18 cellular contexts compared by ENCODE assay signal in genomic region chr14:103508521-103508920, GRCh38. TPM values are rescaled to one million over a fixed set of nuclear protein-coding genes. Genes with fewer than 3 reads are reported as not detected.
A peak's percentile ranks its signal among the peaks of the same experiment; 100 is the strongest.
DNase-seq lines count a peak whose midpoint lies in the region; ATAC-seq and TF ChIP-seq lines count a peak whose summit lies in the region.
"Had no signal": no experiment of that assay in that cellular context is flagged by ENCODE, and none has a peak within 500 bp of the region (broad histone marks: within the 10 kb centered on the region; RNA-seq: fewer than 3 reads in every experiment).

No MANE protein-coding gene starts in this region.

- peaks cover 6% of the 10 kb centered on the region for H3K4me1 Mint-ChIP-seq in T-helper 17 cell
- H3K4me1 Mint-ChIP-seq: GM23338 had no signal

- intact Hi-C loops in left ventricle myocardium inferior (cut with micrococcal nuclease): no loop called here
- intact Hi-C loops in heart right ventricle (cut with DNase I): no loop called here
- intact Hi-C loops in testis (cut with DNase I; ENCODE audit: low total_unique reads): loop anchor here (10.0 kb wide), 1 partner anchor 46 kb away; no protein-coding TSS in a partner anchor

- 84 to 89% methylated on average over 9 of the region's 9 CpGs for WGBS in heart right ventricle, 2 donors
- WGBS in testis, 2 donors: 69 to 74% methylated on average over 9 of the region's 9 CpGs

- peak overlapping the region; percentile 18 for H3K27ac ChIP-seq in left ventricle myocardium inferior (replicated peaks)
- no peak overlapping the region for H3K27ac ChIP-seq in heart right ventricle
- peak overlapping the region; percentile 52 for H3K27ac ChIP-seq in layer of hippocampus (ENCODE audit: low read depth, low read length)
- H3K27ac ChIP-seq in testis: peak overlapping the region; percentile 54 to 74
- no peak overlapping the region for H3K27ac ChIP-seq in foreskin keratinocyte
- H3K27ac ChIP-seq: A549, HL-60 had no signal

- H3K4me1 ChIP-seq in left ventricle myocardium inferior: peaks cover 24% of the 10 kb centered on the region
- peaks cover 3 to 22% (median 12%) of the 10 kb centered on the region in 9 donors for H3K4me1 ChIP-seq in heart right ventricle
- peaks cover 38% of the 10 kb centered on the region for H3K4me1 ChIP-seq in testis
- peaks cover 8% of the 10 kb centered on the region for H3K4me1 ChIP-seq in foreskin keratinocyte
- H3K4me1 ChIP-seq: A549 had no signal

- H3K4me3 ChIP-seq in left ventricle myocardium inferior (no peak overlapping the region), heart right ventricle (no peak overlapping the region), testis (no peak overlapping the region)
- H3K4me3 ChIP-seq: A549, GM23338 had no signal

- H3K27ac Mint-ChIP-seq in T-helper 17 cell: peak overlapping the region; percentile 39
- H3K27ac Mint-ChIP-seq: GM23338 had no signal

- no peak for ATAC-seq in heart right ventricle
- no peak for ATAC-seq in T-helper 17 cell
- no peak for ATAC-seq in foreskin keratinocyte
- ATAC-seq: A549, GM23338, PC-3 had no signal

- TF ChIP-seq POLR2A in testis (IDR thresholded peaks at IDR 0.05): no peak

- peaks cover 5% of the 10 kb centered on the region for H3K36me3 Mint-ChIP-seq in T-helper 17 cell (ENCODE audit: low read depth)

- DNase-seq in left ventricle myocardium inferior (no peak), heart right ventricle (no peak), T-helper 17 cell (no peak), testis (no peak), foreskin keratinocyte (no peak), NOMO-1 (lab: John Stamatoyannopoulos, UW; ENCODE audit: unreplicated experiment in 2 of 2) (no peak), T-helper 9 cell (no peak)
- DNase-seq: CD4-positive, CD25-positive, alpha-beta regulatory T cell; DMS79; KG1; NCI-H1092 treated with DMSO at 0.1 percent for 48 hours; NCI-H1694; NCI-H69; PC-3 had no signal

- TF ChIP-seq CTCF in left ventricle myocardium inferior (IDR thresholded peaks at IDR 0.05; ENCODE audit: borderline replicate concordance) (no peak), heart right ventricle (IDR thresholded peaks at IDR 0.05) (no peak), testis (IDR thresholded peaks at IDR 0.05) (no peak), foreskin keratinocyte (conservative IDR thresholded peaks at IDR 0.05) (no peak)

- no peaks in the 10 kb centered on the region for H3K27me3 Mint-ChIP-seq in T-helper 17 cell
- H3K27me3 Mint-ChIP-seq: CD4-positive, CD25-positive, alpha-beta regulatory T cell had no signal

- H3K9me3 ChIP-seq in left ventricle myocardium inferior (replicated peaks) (no peaks in the 10 kb centered on the region), heart right ventricle (no peaks in the 10 kb centered on the region), T-helper 17 cell (ENCODE audit: control insufficient read depth, low read length, poor library complexity, severe bottlenecking) (no peaks in the 10 kb centered on the region), testis (no peaks in the 10 kb centered on the region)
- H3K9me3 ChIP-seq: A549 had no signal

- peaks cover 66% of the 10 kb centered on the region for H3K36me3 ChIP-seq in left ventricle myocardium inferior
- H3K36me3 ChIP-seq in heart right ventricle: peaks cover 0 to 84% (median 16%) of the 10 kb centered on the region in 9 donors
- H3K36me3 ChIP-seq in testis (ENCODE audit: low read depth, missing control alignments): no peaks in the 10 kb centered on the region

- no peaks in the 10 kb centered on the region for H3K27me3 ChIP-seq in left ventricle myocardium inferior (ENCODE audit: low read depth)
- H3K27me3 ChIP-seq in heart right ventricle: no peaks in the 10 kb centered on the region
- no peaks in the 10 kb centered on the region for H3K27me3 ChIP-seq in layer of hippocampus (ENCODE audit: control insufficient read depth, insufficient read depth, low read length)
- H3K27me3 ChIP-seq in testis: no peaks in the 10 kb centered on the region
- no peaks in the 10 kb centered on the region for H3K27me3 ChIP-seq in foreskin keratinocyte

- H3K4me3 Mint-ChIP-seq in T-helper 17 cell: no peak overlapping the region
- H3K4me3 Mint-ChIP-seq: CD4-positive, CD25-positive, alpha-beta regulatory T cell; GM23338 had no signal

RNA-seq across cellular contexts. Expression of gene CKB, which starts 14.1 kb away (rescaled TPM):
- total RNA-seq in left ventricle myocardium inferior (661 TPM), heart right ventricle (100 to 1,000 TPM; 273 to 896 (median 534) TPM), T-helper 17 cell (1 to 10 TPM; 7.0 to 8.0 TPM), testis (1,000 to 10,000 TPM; 1,148 to 1,322 TPM), foreskin keratinocyte (1.8 and 4.1 TPM in 2 replicates)
- polyA plus RNA-seq in heart right ventricle (1,000 to 10,000 TPM in 1 of 2 donors, 100 to 1,000 TPM in 1; 717 to 1,062 TPM), testis (ENCODE audit: insufficient read depth, low read depth, low replicate concordance) (504 TPM), foreskin keratinocyte (4.4 and 7.1 TPM in 2 replicates)

RNA-seq across cellular contexts. Expression of gene TRMT61A, which starts 20.5 kb away (rescaled TPM):
- total RNA-seq in left ventricle myocardium inferior: 5.9 TPM
- total RNA-seq in heart right ventricle: 1 to 10 TPM; 2.9 to 7.5 (median 3.8) TPM
- polyA plus RNA-seq in heart right ventricle: 10 to 100 TPM in 1 of 2 donors, 1 to 10 TPM in 1; 8.6 to 14.7 TPM
- 1 to 10 TPM; 8.2 to 8.3 TPM for total RNA-seq in T-helper 17 cell
- total RNA-seq in testis: 10 to 100 TPM; 19.1 to 29.8 TPM
- 12.1 TPM for polyA plus RNA-seq in testis (ENCODE audit: insufficient read depth, low read depth, low replicate concordance)
- total RNA-seq in foreskin keratinocyte: 12.0 and 14.1 TPM in 2 replicates
- polyA plus RNA-seq in foreskin keratinocyte: 13.8 and 14.9 TPM in 2 replicates

RNA-seq across cellular contexts. Expression of gene BAG5, which starts 53.9 kb away (rescaled TPM):
- total RNA-seq in left ventricle myocardium inferior: 16.7 TPM
- 10 to 100 TPM; 14.0 to 19.7 (median 16.8) TPM for total RNA-seq in heart right ventricle
- polyA plus RNA-seq in heart right ventricle: 1 to 10 TPM; 5.0 to 9.9 TPM
- total RNA-seq in T-helper 17 cell: 10 to 100 TPM; 28.5 to 32.9 TPM
- 100 to 1,000 TPM in 1 of 2 donors, 10 to 100 TPM in 1; 63.4 to 124 TPM for total RNA-seq in testis
- polyA plus RNA-seq in testis (ENCODE audit: insufficient read depth, low read depth, low replicate concordance): 202 TPM
- 25.7 and 28.0 TPM in 2 replicates for total RNA-seq in foreskin keratinocyte
- polyA plus RNA-seq in foreskin keratinocyte: 9.0 and 11.1 TPM in 2 replicates

RNA-seq across cellular contexts. Expression of gene COA8, which starts 54.2 kb away (rescaled TPM):
- total RNA-seq in left ventricle myocardium inferior (48.3 TPM), heart right ventricle (10 to 100 TPM; 33.3 to 53.9 (median 40.3) TPM), T-helper 17 cell (10 to 100 TPM; 18.3 to 19.4 TPM), testis (10 to 100 TPM; 28.9 to 68.7 TPM), foreskin keratinocyte (46.2 and 46.5 TPM in 2 replicates)
- polyA plus RNA-seq in heart right ventricle (100 to 1,000 TPM in 1 of 2 donors, 10 to 100 TPM in 1; 51.6 to 141 TPM), testis (ENCODE audit: insufficient read depth, low read depth, low replicate concordance) (152 TPM), foreskin keratinocyte (76.4 and 88.0 TPM in 2 replicates)

Comparison
In these comparisons a context has a peak if more than half of its experiments do, and no peak if none do; other contexts are left out.
1. H3K27ac ChIP-seq: peak in left ventricle myocardium inferior (single experiment), layer of hippocampus (single experiment) and testis (2 of 2); none in heart right ventricle (0 of 10) and foreskin keratinocyte (single experiment).
2. RNA of gene CKB, which starts 14.1 kb away (total RNA-seq): 1,148 to 1,322 TPM in testis, 661 TPM in left ventricle myocardium inferior (single experiment) and 273 to 896 TPM in heart right ventricle; 7.0 to 8.0 TPM in T-helper 17 cell and 1.8 to 4.1 TPM in foreskin keratinocyte; every median in the first group is over 10 times any median in the second.